Comparison of ENCODE assay signal across 8 cellular contexts in genomic region chr10:123008379-123009104, GRCh38. TPM values are rescaled to one million over a fixed set of nuclear protein-coding genes. Genes with fewer than 3 reads are reported as not detected.
DNase-seq lines count a peak whose midpoint lies in the region; ATAC-seq and TF ChIP-seq lines count a peak whose summit lies in the region.

Gene ACADSB (plus strand): TSS chr10:123009006. CDS start chr10:123009030, 24 bp downstream.
Gene IKZF5 (minus strand): TSS chr10:123008795. CDS start chr10:122998625, 10,170 bp downstream.

- H3K9ac ChIP-seq in OCI-LY3 (ENCODE audit: low read length), result peak within 1 kb of the TSS; percentile 81

- no peaks in the 10 kb centered on the region for H3K9me3 ChIP-seq in OCI-LY3 (ENCODE audit: insufficient read depth, low read length)
- no peaks in the 10 kb centered on the region for H3K9me3 ChIP-seq in mononuclear cell (ENCODE audit: low read depth, low read length)

- H3K27me3 ChIP-seq in OCI-LY3 (ENCODE audit: low read depth, low read length) (no peaks in the 10 kb centered on the region), mononuclear cell (ENCODE audit: insufficient read depth, low read length) (no peaks in the 10 kb centered on the region)

- H3K4me2 ChIP-seq in OCI-LY3 (ENCODE audit: low read length), result peak within 1 kb of the TSS; percentile 91

- H3K79me2 ChIP-seq in OCI-LY3 (ENCODE audit: low read length), result peaks cover 54% of the 10 kb centered on the region

- no peaks in the 10 kb centered on the region for H3K36me3 ChIP-seq in OCI-LY3 (replicated peaks; ENCODE audit: low read depth, low read length)

- H3K4me3 ChIP-seq in OCI-LY3 (ENCODE audit: low read length) (peak within 1 kb of the TSS; percentile 98), mononuclear cell (ENCODE audit: low read length) (peak within 1 kb of the TSS; percentile 90)

- H4K20me1 ChIP-seq in OCI-LY3 (ENCODE audit: insufficient read depth, low read length), result 0 out of 2 replicates have a peak, but pooled peaks cover 7% of the 10 kb centered on the region

- H3K4me1 ChIP-seq in OCI-LY3 (ENCODE audit: low read length) (peaks cover 18% of the 10 kb centered on the region), mononuclear cell (ENCODE audit: insufficient read depth, low read length) (peaks cover 23% of the 10 kb centered on the region)

- peak; percentile 84 for DNase-seq in DMS 273 treated with DMSO at 0.1 percent for 48 hours (lab: John Stamatoyannopoulos, UW)
- DNase-seq in HuH-7.5 (ENCODE audit: low spot score), result peak; percentile 94
- DNase-seq in activated CD8-positive, alpha-beta memory T cell treated with anti-CD3 and anti-CD28 coated beads, Interleukin-2, amount 50 U/mL, for 48 hours, result peak; percentile 92
- DNase-seq in epidermal melanocyte (ENCODE audit: insufficient read length, low spot score), result peak; percentile 99
- peak; percentile 86 to 87 for DNase-seq in stimulated activated CD8-positive, alpha-beta memory T cell treated with anti-CD3 and anti-CD28 coated beads, Interleukin-2, amount 100 ng/mL, for 48 hours (ENCODE audit: low read depth in 2 of 2)

- peak within 1 kb of the TSS; percentile 39 for H3K27ac ChIP-seq in OCI-LY3 (ENCODE audit: low read length)

- ATAC-seq in GM21528 (IDR thresholded peaks at IDR 0.05; ENCODE audit: low FRiP score, unreplicated experiment), result peak; percentile 81

- peak within 1 kb of the TSS; percentile 83 for H2AFZ ChIP-seq in OCI-LY3 (ENCODE audit: low read depth, low read length)

- TF ChIP-seq CTCF in OCI-LY3 (IDR thresholded peaks at IDR 0.05; ENCODE audit: low read depth, low read length), result no peak

RNA-seq across cellular contexts. Expression of gene ACADSB, which starts in this region (rescaled TPM):
- total RNA-seq in mononuclear cell, result 6.4 TPM

RNA-seq across cellular contexts. Expression of gene IKZF5, which starts in this region (rescaled TPM):
- total RNA-seq in mononuclear cell, result 37.3 TPM

Comparison
In these comparisons a context has a peak if more than half of its experiments do, and no peak if none do; other contexts are left out.
1. Peak in every context shown above with its lines: DNase-seq, ATAC-seq, H3K4me3 ChIP-seq and H3K27ac ChIP-seq.